Comparison of ENCODE assay signal across 1 cellular context in the genomic region with DNA sequence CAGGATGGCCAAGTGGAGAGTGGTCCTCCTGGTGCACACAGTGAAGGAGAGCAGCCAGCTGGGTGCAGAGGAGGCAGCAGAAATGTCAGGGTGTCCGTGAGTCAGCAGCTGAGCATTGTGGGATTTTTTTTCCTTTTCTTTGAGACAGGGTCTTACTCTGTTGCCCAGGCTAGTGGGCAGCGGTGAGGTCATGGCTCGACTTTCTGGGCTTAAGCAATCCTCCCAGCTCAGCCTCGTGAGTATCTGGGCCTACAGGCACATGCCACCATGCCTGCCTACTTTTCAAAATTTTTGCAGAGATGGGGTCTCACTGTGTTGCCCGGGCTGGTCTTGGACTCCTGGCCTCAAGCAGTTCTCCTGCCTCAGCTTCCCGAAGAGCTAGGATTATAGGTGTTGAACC.
TF ChIP-seq lines count a peak whose summit lies in the region.

No MANE protein-coding gene starts in this region.

TF ChIP-seq in GM12878, 131 proteins besides CTCF, POLR2A, EP300 and RAD21:
- no peak for TF ChIP-seq BMI1 (IDR thresholded peaks at IDR 0.05; ENCODE audit: borderline replicate concordance)
- TF ChIP-seq, protein P1, sequence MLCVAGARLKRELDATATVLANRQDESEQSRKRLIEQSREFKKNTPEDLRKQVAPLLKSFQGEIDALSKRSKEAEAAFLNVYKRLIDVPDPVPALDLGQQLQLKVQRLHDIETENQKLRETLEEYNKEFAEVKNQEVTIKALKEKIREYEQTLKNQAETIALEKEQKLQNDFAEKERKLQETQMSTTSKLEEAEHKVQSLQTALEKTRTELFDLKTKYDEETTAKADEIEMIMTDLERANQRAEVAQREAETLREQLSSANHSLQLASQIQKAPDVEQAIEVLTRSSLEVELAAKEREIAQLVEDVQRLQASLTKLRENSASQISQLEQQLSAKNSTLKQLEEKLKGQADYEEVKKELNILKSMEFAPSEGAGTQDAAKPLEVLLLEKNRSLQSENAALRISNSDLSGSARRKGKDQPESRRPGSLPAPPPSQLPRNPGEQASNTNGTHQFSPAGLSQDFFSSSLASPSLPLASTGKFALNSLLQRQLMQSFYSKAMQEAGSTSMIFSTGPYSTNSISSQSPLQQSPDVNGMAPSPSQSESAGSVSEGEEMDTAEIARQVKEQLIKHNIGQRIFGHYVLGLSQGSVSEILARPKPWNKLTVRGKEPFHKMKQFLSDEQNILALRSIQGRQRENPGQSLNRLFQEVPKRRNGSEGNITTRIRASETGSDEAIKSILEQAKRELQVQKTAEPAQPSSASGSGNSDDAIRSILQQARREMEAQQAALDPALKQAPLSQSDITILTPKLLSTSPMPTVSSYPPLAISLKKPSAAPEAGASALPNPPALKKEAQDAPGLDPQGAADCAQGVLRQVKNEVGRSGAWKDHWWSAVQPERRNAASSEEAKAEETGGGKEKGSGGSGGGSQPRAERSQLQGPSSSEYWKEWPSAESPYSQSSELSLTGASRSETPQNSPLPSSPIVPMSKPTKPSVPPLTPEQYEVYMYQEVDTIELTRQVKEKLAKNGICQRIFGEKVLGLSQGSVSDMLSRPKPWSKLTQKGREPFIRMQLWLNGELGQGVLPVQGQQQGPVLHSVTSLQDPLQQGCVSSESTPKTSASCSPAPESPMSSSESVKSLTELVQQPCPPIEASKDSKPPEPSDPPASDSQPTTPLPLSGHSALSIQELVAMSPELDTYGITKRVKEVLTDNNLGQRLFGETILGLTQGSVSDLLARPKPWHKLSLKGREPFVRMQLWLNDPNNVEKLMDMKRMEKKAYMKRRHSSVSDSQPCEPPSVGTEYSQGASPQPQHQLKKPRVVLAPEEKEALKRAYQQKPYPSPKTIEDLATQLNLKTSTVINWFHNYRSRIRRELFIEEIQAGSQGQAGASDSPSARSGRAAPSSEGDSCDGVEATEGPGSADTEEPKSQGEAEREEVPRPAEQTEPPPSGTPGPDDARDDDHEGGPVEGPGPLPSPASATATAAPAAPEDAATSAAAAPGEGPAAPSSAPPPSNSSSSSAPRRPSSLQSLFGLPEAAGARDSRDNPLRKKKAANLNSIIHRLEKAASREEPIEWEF (IDR thresholded peaks at IDR 0.05; ENCODE audit: insufficient replicate concordance, low read depth, low read length), result no peak
- no peak for TF ChIP-seq NFIC (IDR thresholded peaks at IDR 0.05; ENCODE audit: low read depth, low read length)
- TF ChIP-seq IRF3 (IDR thresholded peaks at IDR 0.05), result no peak
- TF ChIP-seq KAT2A (conservative IDR thresholded peaks at IDR 0.05; ENCODE audit: control insufficient read depth, low read depth, low read length), result no peak
- no peak for TF ChIP-seq CHD1 (IDR thresholded peaks at IDR 0.05; ENCODE audit: low read depth, low read length)
- TF ChIP-seq CHD2 (IDR thresholded peaks at IDR 0.05; ENCODE audit: borderline replicate concordance, low read depth, low read length), result no peak
